Comparison of ENCODE assay signal across 9 cellular contexts in the genomic region with DNA sequence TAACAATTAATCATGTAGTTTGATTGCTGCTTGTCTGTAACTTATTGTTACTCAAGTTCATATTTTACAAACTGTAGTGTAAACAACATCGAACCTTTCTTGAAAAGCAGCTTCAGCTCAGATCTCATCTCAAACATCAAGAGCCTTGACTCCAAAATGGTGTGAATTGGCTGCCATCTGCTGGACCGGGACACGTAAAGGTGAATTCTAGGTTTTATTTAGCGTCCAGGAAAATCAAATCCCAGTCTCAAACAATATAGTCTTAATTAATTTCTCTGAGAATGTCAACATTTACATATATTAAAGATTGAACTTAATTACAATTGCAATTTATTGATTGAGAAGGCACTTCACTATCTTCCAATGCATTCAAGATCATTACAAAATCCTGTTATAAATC.
DNase-seq lines count a peak whose midpoint lies in the region; ATAC-seq and TF ChIP-seq lines count a peak whose summit lies in the region.
"Had no signal": no experiment of that assay in that cellular context is flagged by ENCODE, and none has a peak within 500 bp of the region (broad histone marks: within the 10 kb centered on the region; RNA-seq: fewer than 3 reads in every experiment).

No MANE protein-coding gene starts in this region.

- ATAC-seq in omental fat pad (ENCODE audit: low FRiP score) (no peak), GM19351 (IDR thresholded peaks at IDR 0.05; ENCODE audit: unreplicated experiment) (no peak), GM18502 (IDR thresholded peaks at IDR 0.05; ENCODE audit: poor library complexity, unreplicated experiment) (no peak)

- TF ChIP-seq CTCF in omental fat pad (IDR thresholded peaks at IDR 0.05), result no peak

- DNase-seq in NCI-H1436 (lab: John Stamatoyannopoulos, UW) (peak; percentile 38), NCI-H1436 treated with DMSO at 0.1 percent for 48 hours (lab: John Stamatoyannopoulos, UW) (no peak), NCI-H510A (lab: John Stamatoyannopoulos, UW) (peak; percentile 37), cerebellum (ENCODE audit: low spot score) (peak; percentile 7), pons (ENCODE audit: low spot score) (peak; percentile 64), omental fat pad (ENCODE audit: low spot score) (no peak)
- DNase-seq: GOT3 had no signal

Comparison
In these comparisons a context has a peak if more than half of its experiments do, and no peak if none do; other contexts are left out.
1. DNase-seq: peak in NCI-H1436 (single experiment), NCI-H510A (single experiment), cerebellum (single experiment) and pons (single experiment); none in NCI-H1436 treated with DMSO at 0.1 percent for 48 hours (single experiment) and omental fat pad (single experiment).